In the genomic region with DNA sequence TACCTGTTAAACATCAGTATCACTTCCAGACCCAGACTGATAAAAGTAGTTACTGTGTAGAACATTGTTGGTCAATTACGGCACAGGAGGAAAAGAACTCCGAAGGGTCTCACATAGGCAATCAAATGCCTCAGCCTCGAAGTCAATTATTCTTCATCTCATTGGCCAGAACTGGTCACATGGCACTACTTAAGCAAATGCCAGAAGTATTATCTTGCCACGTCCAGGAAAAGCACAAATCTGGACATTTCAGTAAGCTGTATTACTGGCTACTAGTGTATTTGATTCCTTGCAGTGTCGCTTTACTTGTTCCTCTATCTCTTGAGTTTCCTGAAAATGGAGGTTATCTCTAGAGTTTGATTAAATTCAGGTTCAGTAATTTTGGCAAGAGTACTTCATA, we compare ENCODE assay signal across 21 cellular contexts. TPM values are rescaled to one million over a fixed set of nuclear protein-coding genes. Genes with fewer than 3 reads are reported as not detected.
"Had no signal": no experiment of that assay in that cellular context is flagged by ENCODE, and none has a peak within 500 bp of the region (broad histone marks: within the 10 kb centered on the region; RNA-seq: fewer than 3 reads in every experiment).

No MANE protein-coding gene starts in this region.

- H3K36me3 ChIP-seq: uterus had no signal

- H3K27me3 ChIP-seq: dorsolateral prefrontal cortex, left lung, transverse colon, uterus had no signal

- H3K27ac ChIP-seq: dorsolateral prefrontal cortex, left lung, transverse colon had no signal

- H3K27ac Mint-ChIP-seq: progenitor cell of endocrine pancreas had no signal

- H3K27me3 Mint-ChIP-seq: progenitor cell of endocrine pancreas had no signal

- H3K4me1 ChIP-seq: left lung, uterus had no signal

- ATAC-seq: stimulated activated naive CD8-positive, alpha-beta T cell treated with anti-CD3 and anti-CD28 coated beads, Interleukin-15, Interleukin-2, amounts not matched to agents 100 U/mL and 50 U/mL, for 24 hours had no signal

- H3K9me3 Mint-ChIP-seq: activated naive CD4-positive, alpha-beta T cell treated with anti-CD3 and anti-CD28 coated beads, Interleukin-2, amount 50 U/mL, for 72 hours had no signal

- H3K4me3 ChIP-seq: dorsolateral prefrontal cortex, left lung, transverse colon, uterus had no signal

- DNase-seq: activated CD4-positive, alpha-beta T cell treated with anti-CD3 and anti-CD28 coated beads for 48 hours; activated CD4-positive, CD25-positive, alpha-beta regulatory T cell; activated gamma-delta T cell; amniotic stem cell; dorsolateral prefrontal cortex; foreskin melanocyte; kidney; left lung; stimulated activated CD4-positive, alpha-beta T cell treated with anti-CD3 and anti-CD28 coated beads, Interleukin-2, amount 100 ng/mL, for 24 hours; stimulated activated naive CD8-positive, alpha-beta T cell treated with anti-CD3 and anti-CD28 coated beads, Interleukin-15, Interleukin-2, amounts not matched to agents 100 U/mL and 50 U/mL, for 24 hours; SW 1271; transverse colon; uterus had no signal

- H3K9me3 ChIP-seq: left lung, transverse colon, uterus had no signal

RNA-seq across cellular contexts. Expression of a gene that starts 24.4 kb away (rescaled TPM):
- total RNA-seq: activated CD8-positive, alpha-beta memory T cell treated with anti-CD3 and anti-CD28 coated beads for 36 hours; activated naive CD4-positive, alpha-beta T cell treated with anti-CD3 and anti-CD28 coated beads, Interleukin-2, amount 50 U/mL, for 72 hours; cardiac septum; mammary epithelial cell; omental fat pad; skeletal muscle tissue; T-helper 2 cell treated with Interferon-gamma antibody and Interleukin-4, amounts not matched to agents 100 ng/mL and 5 ng/mL, for 36 hours; transverse colon had no signal
